Comparison of ENCODE assay signal across 1 cellular context in genomic region chr9:99197124-99197630, GRCh38.
TF ChIP-seq lines count a peak whose summit lies in the region.

No MANE protein-coding gene starts in this region.

TF ChIP-seq in HepG2, 621 proteins besides CTCF, POLR2A, EP300 and RAD21:
- TF ChIP-seq AKAP8 (CRISPR knock-in tag; IDR thresholded peaks at IDR 0.05) = no peak
- no peak for TF ChIP-seq KDM1A (CRISPR knock-in tag; IDR thresholded peaks at IDR 0.05)
- TF ChIP-seq ZNF530 (CRISPR knock-in tag; IDR thresholded peaks at IDR 0.05; ENCODE audit: low read depth) = no peak
- no peak for TF ChIP-seq DZIP1 (CRISPR knock-in tag; IDR thresholded peaks at IDR 0.05)
- TF ChIP-seq, protein P1, sequence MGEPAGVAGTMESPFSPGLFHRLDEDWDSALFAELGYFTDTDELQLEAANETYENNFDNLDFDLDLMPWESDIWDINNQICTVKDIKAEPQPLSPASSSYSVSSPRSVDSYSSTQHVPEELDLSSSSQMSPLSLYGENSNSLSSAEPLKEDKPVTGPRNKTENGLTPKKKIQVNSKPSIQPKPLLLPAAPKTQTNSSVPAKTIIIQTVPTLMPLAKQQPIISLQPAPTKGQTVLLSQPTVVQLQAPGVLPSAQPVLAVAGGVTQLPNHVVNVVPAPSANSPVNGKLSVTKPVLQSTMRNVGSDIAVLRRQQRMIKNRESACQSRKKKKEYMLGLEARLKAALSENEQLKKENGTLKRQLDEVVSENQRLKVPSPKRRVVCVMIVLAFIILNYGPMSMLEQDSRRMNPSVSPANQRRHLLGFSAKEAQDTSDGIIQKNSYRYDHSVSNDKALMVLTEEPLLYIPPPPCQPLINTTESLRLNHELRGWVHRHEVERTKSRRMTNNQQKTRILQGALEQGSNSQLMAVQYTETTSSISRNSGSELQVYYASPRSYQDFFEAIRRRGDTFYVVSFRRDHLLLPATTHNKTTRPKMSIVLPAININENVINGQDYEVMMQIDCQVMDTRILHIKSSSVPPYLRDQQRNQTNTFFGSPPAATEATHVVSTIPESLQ (CRISPR knock-in tag; conservative IDR thresholded peaks at IDR 0.05) = no peak
- TF ChIP-seq, protein P2, sequence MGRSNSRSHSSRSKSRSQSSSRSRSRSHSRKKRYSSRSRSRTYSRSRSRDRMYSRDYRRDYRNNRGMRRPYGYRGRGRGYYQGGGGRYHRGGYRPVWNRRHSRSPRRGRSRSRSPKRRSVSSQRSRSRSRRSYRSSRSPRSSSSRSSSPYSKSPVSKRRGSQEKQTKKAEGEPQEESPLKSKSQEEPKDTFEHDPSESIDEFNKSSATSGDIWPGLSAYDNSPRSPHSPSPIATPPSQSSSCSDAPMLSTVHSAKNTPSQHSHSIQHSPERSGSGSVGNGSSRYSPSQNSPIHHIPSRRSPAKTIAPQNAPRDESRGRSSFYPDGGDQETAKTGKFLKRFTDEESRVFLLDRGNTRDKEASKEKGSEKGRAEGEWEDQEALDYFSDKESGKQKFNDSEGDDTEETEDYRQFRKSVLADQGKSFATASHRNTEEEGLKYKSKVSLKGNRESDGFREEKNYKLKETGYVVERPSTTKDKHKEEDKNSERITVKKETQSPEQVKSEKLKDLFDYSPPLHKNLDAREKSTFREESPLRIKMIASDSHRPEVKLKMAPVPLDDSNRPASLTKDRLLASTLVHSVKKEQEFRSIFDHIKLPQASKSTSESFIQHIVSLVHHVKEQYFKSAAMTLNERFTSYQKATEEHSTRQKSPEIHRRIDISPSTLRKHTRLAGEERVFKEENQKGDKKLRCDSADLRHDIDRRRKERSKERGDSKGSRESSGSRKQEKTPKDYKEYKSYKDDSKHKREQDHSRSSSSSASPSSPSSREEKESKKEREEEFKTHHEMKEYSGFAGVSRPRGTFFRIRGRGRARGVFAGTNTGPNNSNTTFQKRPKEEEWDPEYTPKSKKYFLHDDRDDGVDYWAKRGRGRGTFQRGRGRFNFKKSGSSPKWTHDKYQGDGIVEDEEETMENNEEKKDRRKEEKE (IDR thresholded peaks at IDR 0.05) = no peak
- TF ChIP-seq ZSCAN20 (CRISPR knock-in tag; IDR thresholded peaks at IDR 0.05; ENCODE audit: borderline replicate concordance) = no peak
- TF ChIP-seq ZNF557 (CRISPR knock-in tag; IDR thresholded peaks at IDR 0.05) = no peak
- no peak for TF ChIP-seq ATF7 (IDR thresholded peaks at IDR 0.05)
- TF ChIP-seq ATF7 (CRISPR knock-in tag; IDR thresholded peaks at IDR 0.05) = no peak
- no peak for TF ChIP-seq ZNF674 (CRISPR knock-in tag; IDR thresholded peaks at IDR 0.05; ENCODE audit: low read depth)
- no peak for TF ChIP-seq ZNF552 (CRISPR knock-in tag; IDR thresholded peaks at IDR 0.05; ENCODE audit: borderline replicate concordance)
- TF ChIP-seq NFKB2 (CRISPR knock-in tag; IDR thresholded peaks at IDR 0.05; ENCODE audit: borderline replicate concordance) = no peak
- no peak for TF ChIP-seq NFE2 (CRISPR knock-in tag; IDR thresholded peaks at IDR 0.05)
- TF ChIP-seq CEBPB (IDR thresholded peaks at IDR 0.05; ENCODE audit: borderline replicate concordance, low read depth, low read length) = no peak
- no peak for TF ChIP-seq KMT2B (CRISPR knock-in tag; IDR thresholded peaks at IDR 0.05)
- no peak for TF ChIP-seq BRCA1 (CRISPR knock-in tag; IDR thresholded peaks at IDR 0.05)
- TF ChIP-seq JUND (CRISPR knock-in tag; IDR thresholded peaks at IDR 0.05) = no peak
- TF ChIP-seq ZNF550 (CRISPR knock-in tag; IDR thresholded peaks at IDR 0.05; ENCODE audit: borderline replicate concordance) = no peak
